28 cellular contexts compared by ENCODE assay signal in the genomic region with DNA sequence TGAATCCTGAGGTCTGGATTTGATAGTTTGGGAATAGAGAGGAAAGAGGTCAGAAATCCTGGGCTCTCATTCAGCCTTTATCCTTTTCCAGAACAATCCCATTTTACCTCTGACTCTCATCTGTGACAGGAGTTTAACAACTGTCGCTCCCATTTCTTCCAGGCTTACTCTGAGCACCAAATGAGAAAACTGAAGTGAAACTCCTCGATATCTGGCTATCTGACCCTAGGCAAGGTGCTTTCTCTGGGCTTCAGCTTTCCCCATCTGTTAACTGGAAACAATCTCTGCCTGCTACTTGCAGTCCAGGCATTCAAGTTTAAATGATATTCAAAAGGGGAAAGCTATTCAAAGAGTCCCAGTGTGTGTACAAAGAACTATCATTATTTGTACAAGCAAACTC. TPM values are rescaled to one million over a fixed set of nuclear protein-coding genes. Genes with fewer than 3 reads are reported as not detected.
"Had no signal": no experiment of that assay in that cellular context is flagged by ENCODE, and none has a peak within 500 bp of the region (broad histone marks: within the 10 kb centered on the region; RNA-seq: fewer than 3 reads in every experiment).

No MANE protein-coding gene starts in this region.

- ATAC-seq: activated CD4-positive, CD25-positive, alpha-beta regulatory T cell treated with anti-CD3 and anti-CD28 coated beads, Interleukin-2, amount 50 U/mL, for 24 hours; activated T-cell treated with anti-CD3 and anti-CD28 coated beads, Interleukin-2, amount 50 U/mL, for 4 hours had no signal

- H3K4me3 Mint-ChIP-seq: activated CD4-positive, alpha-beta memory T cell treated with anti-CD3 and anti-CD28 coated beads for 36 hours; activated naive CD4-positive, alpha-beta T cell treated with anti-CD3 and anti-CD28 coated beads for 36 hours; activated naive CD8-positive, alpha-beta T cell; activated T-cell treated with anti-CD3 and anti-CD28 coated beads, Interleukin-2, amount 50 U/mL, for 4 hours; activated T-helper 1 cell treated with anti-CD3 and anti-CD28 coated beads, Interleukin-12 subunit alpha, Interleukin-12 subunit beta, Interleukin-2, Interleukin-4 antibody, amounts not matched to agents 30 ng/mL and 10 ng/mL and 1 ng/mL, durations not matched to agents 14 hours and 24 hours and 36 hours; T-helper 1 cell treated with Interleukin-12 subunit alpha and Interleukin-12 subunit beta and Interleukin-4 antibody, amounts not matched to agents 30 μg/mL and 1 μg/mL, for 36 hours; T-helper 2 cell treated with Interferon-gamma antibody and Interleukin-4, amounts not matched to agents 5 μg/mL and 100 μg/mL, for 36 hours; WTC11 had no signal

- H3K4me1 Mint-ChIP-seq: WTC11 had no signal

- H2AFZ ChIP-seq: PC-9 had no signal

- H3K36me3 ChIP-seq: brain microvascular endothelial cell, colonic mucosa had no signal

- DNase-seq: activated CD4-positive, alpha-beta memory T cell treated with anti-CD3 and anti-CD28 coated beads for 36 hours; activated CD4-positive, alpha-beta T cell treated with anti-CD3 and anti-CD28 coated beads for 4 hours; activated CD4-positive, alpha-beta T cell treated with anti-CD3 and anti-CD28 coated beads, Interleukin-2, amount 50 U/mL, for 1 hour; activated CD8-positive, alpha-beta memory T cell treated with anti-CD3 and anti-CD28 coated beads, Interleukin-2, amount 50 U/mL, for 4 hours; activated gamma-delta T cell treated with Interleukin-2 at 50 U/mL for 16 hours; activated naive CD4-positive, alpha-beta T cell treated with anti-CD3 and anti-CD28 coated beads for 36 hours; activated T-cell treated with anti-CD3 and anti-CD28 coated beads for 4 hours; activated T-cell treated with anti-CD3 and anti-CD28 coated beads, Interleukin-2, amount 50 U/mL, for 4 hours; amniotic stem cell; brain microvascular endothelial cell; central memory CD4-positive, alpha-beta T cell; colonic mucosa; MM.1S; NCI-H1105; NCI-H1417 treated with DMSO at 0.1 percent for 48 hours; NCI-H187 treated with DMSO at 0.1 percent for 48 hours; NCI-H2081 treated with DMSO at 0.1 percent for 48 hours; NCI-H345; NCI-H524 treated with DMSO at 0.1 percent for 48 hours; PC-9; Right ventricle myocardium superior had no signal

- FAIRE-seq: RCC 7860 had no signal

- H3K9me3 Mint-ChIP-seq: activated CD4-positive, alpha-beta memory T cell treated with anti-CD3 and anti-CD28 coated beads for 36 hours; activated naive CD4-positive, alpha-beta T cell treated with anti-CD3 and anti-CD28 coated beads for 36 hours; activated T-cell treated with anti-CD3 and anti-CD28 coated beads, Interleukin-2, amount 50 U/mL, for 4 hours; activated T-helper 1 cell treated with anti-CD3 and anti-CD28 coated beads, Interleukin-12 subunit alpha, Interleukin-12 subunit beta, Interleukin-2, Interleukin-4 antibody, amounts not matched to agents 30 ng/mL and 10 ng/mL and 1 ng/mL, durations not matched to agents 14 hours and 24 hours and 36 hours; T-helper 1 cell treated with Interleukin-12 subunit alpha and Interleukin-12 subunit beta and Interleukin-4 antibody, amounts not matched to agents 30 μg/mL and 1 μg/mL, for 36 hours; T-helper 2 cell treated with Interferon-gamma antibody and Interleukin-4, amounts not matched to agents 5 μg/mL and 100 μg/mL, for 36 hours; WTC11 had no signal

- H3K27ac Mint-ChIP-seq: activated CD4-positive, alpha-beta memory T cell treated with anti-CD3 and anti-CD28 coated beads for 36 hours; activated naive CD4-positive, alpha-beta T cell treated with anti-CD3 and anti-CD28 coated beads for 36 hours; activated naive CD8-positive, alpha-beta T cell; activated T-helper 1 cell treated with anti-CD3 and anti-CD28 coated beads, Interleukin-12 subunit alpha, Interleukin-12 subunit beta, Interleukin-2, Interleukin-4 antibody, amounts not matched to agents 30 ng/mL and 10 ng/mL and 1 ng/mL, durations not matched to agents 14 hours and 24 hours and 36 hours; T-helper 1 cell treated with Interleukin-12 subunit alpha and Interleukin-12 subunit beta and Interleukin-4 antibody, amounts not matched to agents 30 μg/mL and 1 μg/mL, for 36 hours; T-helper 2 cell treated with Interferon-gamma antibody and Interleukin-4, amounts not matched to agents 5 μg/mL and 100 μg/mL, for 36 hours; WTC11 had no signal

- H3K36me3 Mint-ChIP-seq: activated CD4-positive, alpha-beta memory T cell treated with anti-CD3 and anti-CD28 coated beads for 36 hours; activated naive CD8-positive, alpha-beta T cell; WTC11 had no signal

- H3K4me2 ChIP-seq: PC-9 had no signal

- H3K4me3 ChIP-seq: colonic mucosa, PC-9 had no signal

- H3K27ac ChIP-seq: brain microvascular endothelial cell, colonic mucosa, PC-9 had no signal

- H3K9me3 ChIP-seq: colonic mucosa had no signal

- H3K4me1 ChIP-seq: colonic mucosa had no signal

- H3K27me3 ChIP-seq: colonic mucosa had no signal

RNA-seq across cellular contexts. Expression of a gene that starts 50.1 kb away (rescaled TPM):
- total RNA-seq: PC-9 had no signal
